ENCODE assay signal across 24 cellular contexts in genomic region chr11:100080401-100080800, GRCh38.
"Had no signal": no experiment of that assay in that cellular context is flagged by ENCODE, and none has a peak within 500 bp of the region (broad histone marks: within the 10 kb centered on the region; RNA-seq: fewer than 3 reads in every experiment).

No MANE protein-coding gene starts in this region.

- H3K4me3 ChIP-seq: left ventricle myocardium inferior, lung, mucosa of descending colon, skin epidermis, spleen, suprapubic skin, thoracic aorta, tibial artery, upper lobe of right lung had no signal

- H3K4me3 Mint-ChIP-seq: naive thymus-derived CD4-positive, alpha-beta T cell; natural killer cell treated with Interleukin-12 subunit alpha and Interleukin-12 subunit beta and Interleukin-15 and Interleukin-18, amount 100 ng/mL, for 72 hours; stimulated activated effector memory CD8-positive, alpha-beta T cell treated with anti-CD3 and anti-CD28 coated beads, Interleukin-12 subunit alpha, Interleukin-12 subunit beta, amount 100 ng/mL, for 72 hours; stimulated activated naive CD8-positive, alpha-beta T cell treated with anti-CD3 and anti-CD28 coated beads, Interleukin-15, Interleukin-2, amounts not matched to agents 100 ng/mL and 50 ng/mL, for 24 hours had no signal

- ATAC-seq: mucosa of descending colon; naive thymus-derived CD4-positive, alpha-beta T cell; natural killer cell treated with Interleukin-12 subunit alpha and Interleukin-12 subunit beta and Interleukin-15 and Interleukin-18, amount 100 ng/mL, for 72 hours; right cardiac atrium; sciatic nerve; stimulated activated effector memory CD8-positive, alpha-beta T cell treated with anti-CD3 and anti-CD28 coated beads, Interleukin-12 subunit alpha, Interleukin-12 subunit beta, amount 100 ng/mL, for 72 hours; upper lobe of right lung had no signal

- H3K36me3 ChIP-seq: left ventricle myocardium inferior, neutrophil, spleen, suprapubic skin, thoracic aorta, tibial artery, upper lobe of right lung had no signal

- DNase-seq: hippocampal formation; islet precursor cell; left ventricle myocardium inferior; midbrain; mucosa of descending colon; naive thymus-derived CD4-positive, alpha-beta T cell; occipital lobe; right cardiac atrium; spleen; stimulated activated CD4-positive, alpha-beta T cell treated with anti-CD3 and anti-CD28 coated beads, Interleukin-4, amount 100 ng/mL, for 24 hours; stimulated activated naive CD4-positive, alpha-beta T cell; tibial artery; trophoblast cell; upper lobe of right lung had no signal

- H3K27ac Mint-ChIP-seq: naive thymus-derived CD4-positive, alpha-beta T cell; natural killer cell treated with Interleukin-12 subunit alpha and Interleukin-12 subunit beta and Interleukin-15 and Interleukin-18, amount 100 ng/mL, for 72 hours; progenitor cell of endocrine pancreas; stimulated activated effector memory CD8-positive, alpha-beta T cell treated with anti-CD3 and anti-CD28 coated beads, Interleukin-12 subunit alpha, Interleukin-12 subunit beta, amount 100 ng/mL, for 72 hours; stimulated activated naive CD8-positive, alpha-beta T cell treated with anti-CD3 and anti-CD28 coated beads, Interleukin-15, Interleukin-2, amounts not matched to agents 100 ng/mL and 50 ng/mL, for 24 hours had no signal

- H3K27ac ChIP-seq: left ventricle myocardium inferior, neutrophil, skin epidermis, spleen, suprapubic skin, thoracic aorta, tibial artery, upper lobe of right lung had no signal

- H3K4me1 Mint-ChIP-seq: naive thymus-derived CD4-positive, alpha-beta T cell; stimulated activated effector memory CD8-positive, alpha-beta T cell treated with anti-CD3 and anti-CD28 coated beads, Interleukin-12 subunit alpha, Interleukin-12 subunit beta, amount 100 ng/mL, for 72 hours had no signal

- H3K36me3 Mint-ChIP-seq: naive thymus-derived CD4-positive, alpha-beta T cell; natural killer cell treated with Interleukin-12 subunit alpha and Interleukin-12 subunit beta and Interleukin-15 and Interleukin-18, amount 100 ng/mL, for 72 hours; stimulated activated effector memory CD8-positive, alpha-beta T cell treated with anti-CD3 and anti-CD28 coated beads, Interleukin-12 subunit alpha, Interleukin-12 subunit beta, amount 100 ng/mL, for 72 hours had no signal

- H3K4me1 ChIP-seq: left ventricle myocardium inferior, spleen, suprapubic skin, tibial artery, upper lobe of right lung had no signal

- H3K9me3 ChIP-seq: left ventricle myocardium inferior, mucosa of descending colon, neutrophil, suprapubic skin, thoracic aorta, tibial artery, upper lobe of right lung had no signal

- H3K27me3 Mint-ChIP-seq: naive thymus-derived CD4-positive, alpha-beta T cell; natural killer cell treated with Interleukin-12 subunit alpha and Interleukin-12 subunit beta and Interleukin-15 and Interleukin-18, amount 100 ng/mL, for 72 hours; progenitor cell of endocrine pancreas; stimulated activated naive CD8-positive, alpha-beta T cell treated with anti-CD3 and anti-CD28 coated beads, Interleukin-15, Interleukin-2, amounts not matched to agents 100 ng/mL and 50 ng/mL, for 24 hours had no signal

- H3K27me3 ChIP-seq: neutrophil, spleen, suprapubic skin, tibial artery, upper lobe of right lung had no signal
